In genomic region chr1:20109223-20109856, GRCh38 we compare ENCODE assay signal across 24 cellular contexts. TPM values are rescaled to one million over a fixed set of nuclear protein-coding genes. Genes with fewer than 3 reads are reported as not detected.
A peak's percentile ranks its signal among the peaks of the same experiment; 100 is the strongest.
DNase-seq lines count a peak whose midpoint lies in the region; ATAC-seq and TF ChIP-seq lines count a peak whose summit lies in the region.
"Had no signal": no experiment of that assay in that cellular context is flagged by ENCODE, and none has a peak within 500 bp of the region (broad histone marks: within the 10 kb centered on the region; RNA-seq: fewer than 3 reads in every experiment).

No MANE protein-coding gene starts in this region.

- H3K9me2 ChIP-seq in Loucy (replicated peaks; ENCODE audit: low read depth, low read length): no peaks in the 10 kb centered on the region

- H3K9me3 ChIP-seq in Loucy (ENCODE audit: insufficient read depth, low read depth, low read length): no peaks in the 10 kb centered on the region
- H3K9me3 ChIP-seq: esophagus squamous epithelium, spleen, stomach, upper lobe of left lung had no signal

- no peaks in the 10 kb centered on the region for H3K27me3 ChIP-seq in Loucy (ENCODE audit: insufficient read depth, low read length, poor library complexity, severe bottlenecking)
- H3K27me3 ChIP-seq: spleen, upper lobe of left lung had no signal

- H3K36me3 ChIP-seq in Loucy (ENCODE audit: insufficient read depth, low read length): no peaks in the 10 kb centered on the region
- H3K36me3 ChIP-seq: esophagus squamous epithelium, spleen, stomach, upper lobe of left lung had no signal

- ATAC-seq in esophagus mucosa (peak; percentile 25), GM21825 (IDR thresholded peaks at IDR 0.05; ENCODE audit: unreplicated experiment) (no peak)
- ATAC-seq: activated T-cell treated with anti-CD3 and anti-CD28 coated beads, Interleukin-2, amount 50 U/mL, for 4 hours; GM23338 had no signal

- no peak overlapping the region for H3K4me3 ChIP-seq in Loucy (ENCODE audit: low read length, poor library complexity, severe bottlenecking)
- H3K4me3 ChIP-seq: esophagus squamous epithelium, GM23338, spleen, stomach, upper lobe of left lung had no signal

- H4K20me1 ChIP-seq in Loucy (ENCODE audit: insufficient read depth, low read length, poor library complexity, severe bottlenecking): no peaks in the 10 kb centered on the region

- no peak overlapping the region for H3K9ac ChIP-seq in Loucy (ENCODE audit: low read depth, low read length, poor library complexity, severe bottlenecking)

- TF ChIP-seq CTCF in GM12872 (IDR thresholded peaks at IDR 0.05; ENCODE audit: insufficient read depth, low read depth, low read length) (peak; percentile 25; the same call in 2 of the 3 replicates), Loucy (conservative IDR thresholded peaks at IDR 0.05; ENCODE audit: low read length) (peak; percentile 51)

- DNase-seq in posterior vena cava (ENCODE audit: low spot score) (peak; percentile 55), mucosa of gallbladder (ENCODE audit: low spot score) (no peak), germinal center (ENCODE audit: low spot score) (no peak), kidney glomerular epithelial cell (lab: John Stamatoyannopoulos, UW) (no peak)
- DNase-seq: activated T-cell treated with anti-CD3 and anti-CD28 coated beads, Interleukin-2, amount 50 U/mL, for 4 hours; DND-41; esophagus squamous epithelium; KBM-7; NCI-H1694 treated with DMSO at 0.1 percent for 48 hours; NCI-H226; spleen; stimulated activated CD4-positive, alpha-beta T cell treated with anti-CD3 and anti-CD28 coated beads, Interleukin-4, amount 100 ng/mL, for 4 hours; stomach had no signal

- H3K4me1 ChIP-seq in Loucy (ENCODE audit: insufficient read depth, low read length, poor library complexity, severe bottlenecking): no peaks in the 10 kb centered on the region
- H3K4me1 ChIP-seq: stomach had no signal

- H3K4me2 ChIP-seq in Loucy (ENCODE audit: low read depth, low read length, poor library complexity, severe bottlenecking): no peak overlapping the region
- H3K4me2 ChIP-seq: GM23338 had no signal

- H3F3A ChIP-seq in Loucy (ENCODE audit: low read depth): no peaks in the 10 kb centered on the region

- no peak overlapping the region for H2AFZ ChIP-seq in Loucy (ENCODE audit: low read length)
- H2AFZ ChIP-seq: GM23338 had no signal

- H3K79me2 ChIP-seq in Loucy (ENCODE audit: insufficient read depth, low read length): no peaks in the 10 kb centered on the region

- intact Hi-C loops in posterior vena cava (cut with DNase I): no loop called here

RNA-seq across cellular contexts. Expression of gene PLA2G2D, which starts 10.0 kb away (rescaled TPM):
- total RNA-seq in esophagus mucosa (0.20 TPM), posterior vena cava (not detected), mucosa of gallbladder (not detected)
- total RNA-seq: activated T-cell treated with anti-CD3 and anti-CD28 coated beads, Interleukin-2, amount 50 U/mL, for 4 hours; astrocyte; cerebellum; glomerular endothelial cell; GM23338; stomach; T-helper 2 cell treated with Interferon-gamma antibody and Interleukin-4, amounts not matched to agents 100 ng/mL and 5 ng/mL, for 36 hours had no signal

RNA-seq across cellular contexts. Expression of gene PLA2G2F, which starts 29.8 kb away (rescaled TPM):
- total RNA-seq in esophagus mucosa (0.04 TPM), posterior vena cava (not detected), mucosa of gallbladder (0.92 TPM)
- total RNA-seq: activated T-cell treated with anti-CD3 and anti-CD28 coated beads, Interleukin-2, amount 50 U/mL, for 4 hours; B cell; cerebellum; glomerular endothelial cell; GM23338; spleen; T-helper 2 cell treated with Interferon-gamma antibody and Interleukin-4, amounts not matched to agents 100 ng/mL and 5 ng/mL, for 36 hours; upper lobe of left lung had no signal

RNA-seq across cellular contexts. Expression of gene PLA2G5, which starts 39.3 kb away (rescaled TPM):
- total RNA-seq in esophagus mucosa (0.52 TPM), posterior vena cava (1 to 10 TPM; 6.7 to 9.8 TPM), mucosa of gallbladder (4.9 TPM)
- total RNA-seq: activated T-cell treated with anti-CD3 and anti-CD28 coated beads, Interleukin-2, amount 50 U/mL, for 4 hours; astrocyte; B cell; cerebellum; GM23338; T-helper 2 cell treated with Interferon-gamma antibody and Interleukin-4, amounts not matched to agents 100 ng/mL and 5 ng/mL, for 36 hours had no signal
